Comparison of ENCODE assay signal across 14 cellular contexts in the genomic region with DNA sequence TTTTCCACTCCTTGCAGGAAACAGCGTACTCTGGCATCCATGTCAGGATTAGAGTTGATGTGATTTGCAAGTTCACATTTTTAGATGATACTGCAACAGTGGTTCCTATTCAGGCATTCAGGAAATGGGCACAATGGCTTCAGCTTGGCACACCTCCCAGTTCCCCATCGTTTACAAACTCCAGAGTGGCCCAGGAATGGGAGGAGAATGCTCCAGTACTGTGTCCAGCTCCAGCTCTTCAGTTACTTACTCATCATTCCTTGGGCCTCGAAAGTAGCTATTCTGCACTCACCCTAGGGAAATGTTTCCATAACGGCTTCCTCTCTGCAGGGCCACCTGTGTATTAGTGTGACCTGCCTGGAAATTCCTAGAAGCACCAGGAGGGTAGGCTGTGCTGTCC.
DNase-seq lines count a peak whose midpoint lies in the region; ATAC-seq and TF ChIP-seq lines count a peak whose summit lies in the region.
"Had no signal": no experiment of that assay in that cellular context is flagged by ENCODE, and none has a peak within 500 bp of the region (broad histone marks: within the 10 kb centered on the region; RNA-seq: fewer than 3 reads in every experiment).

No MANE protein-coding gene starts in this region.

- H3K4me3 ChIP-seq in AG10803 (ENCODE audit: low read length): no peak overlapping the region
- H3K4me3 ChIP-seq: BLaER1, cardiac muscle cell, vagina had no signal

- TF ChIP-seq CTCF in AG10803 (conservative IDR thresholded peaks at IDR 0.05; ENCODE audit: low read length): no peak

- DNase-seq in AG10803 (ENCODE audit: low read depth): peak; percentile 62
- DNase-seq in M059J (ENCODE audit: low read depth): peak; percentile 87
- DNase-seq in dermis blood vessel endothelial cell: peak; percentile 82
- peak; percentile 21 for DNase-seq in mucosa of gallbladder (ENCODE audit: low spot score)
- no peak for DNase-seq in NK-92 (lab: John Stamatoyannopoulos, UW; ENCODE audit: unreplicated experiment)
- DNase-seq in activated CD4-positive, alpha-beta T cell treated with anti-CD3 and anti-CD28 coated beads, Interleukin-2, amount 50 U/mL, for 48 hours: no peak
- DNase-seq: left cardiac atrium, NCI-H1048, NCI-H510A treated with DMSO at 0.1 percent for 48 hours had no signal

- no peak for ATAC-seq in HG03025 (IDR thresholded peaks at IDR 0.05; ENCODE audit: low FRiP score, unreplicated experiment)
- no peak for ATAC-seq in HG03469 (IDR thresholded peaks at IDR 0.05; ENCODE audit: unreplicated experiment)
- ATAC-seq: left cardiac atrium had no signal

Comparison
In these comparisons a context has a peak if more than half of its experiments do, and no peak if none do; other contexts are left out.
1. DNase-seq: peak in AG10803 (single experiment), M059J (single experiment), dermis blood vessel endothelial cell (single experiment) and mucosa of gallbladder (single experiment); none in NK-92 (single experiment) and activated CD4-positive, alpha-beta T cell treated with anti-CD3 and anti-CD28 coated beads, Interleukin-2, amount 50 U/mL, for 48 hours (0 of 2).